ENCODE assay signal across 25 cellular contexts in genomic region chr13:22210134-22210930, GRCh38.
"Had no signal": no experiment of that assay in that cellular context is flagged by ENCODE, and none has a peak within 500 bp of the region (broad histone marks: within the 10 kb centered on the region; RNA-seq: fewer than 3 reads in every experiment).

No MANE protein-coding gene starts in this region.

- H3K27me3 ChIP-seq: sigmoid colon, transverse colon, uterus had no signal

- H3K4me3 ChIP-seq: sigmoid colon, smooth muscle cell, transverse colon, uterus had no signal

- H3K9ac ChIP-seq: parathyroid adenoma had no signal

- H3K4me2 ChIP-seq: smooth muscle cell had no signal

- H3K79me2 ChIP-seq: parathyroid adenoma had no signal

- H3K36me3 ChIP-seq: sigmoid colon, transverse colon, uterus, WERI-Rb-1 had no signal

- ATAC-seq: activated CD8-positive, alpha-beta T cell treated with anti-CD3 and anti-CD28 coated beads, Interleukin-2, amount 10 ng/mL, durations not matched to agents 7 days and 5 days; activated naive CD4-positive, alpha-beta T cell treated with anti-CD3 and anti-CD28 coated beads, Interleukin-2, amount 50 U/mL, for 72 hours; esophagus mucosa; left lobe of liver; natural killer cell treated with Interleukin-12 subunit alpha and Interleukin-12 subunit beta and Interleukin-15 and Interleukin-18, amount 100 ng/mL, for 72 hours; stimulated activated memory B cell treated with anti-CD40 and anti-IgM and Interleukin-4, amounts not matched to agents 10 μg/mL and 1 μg/mL and 100 μg/mL, for 72 hours; T-cell had no signal

- FAIRE-seq: endothelial cell of umbilical vein had no signal

- H3K27ac ChIP-seq: parathyroid adenoma, sigmoid colon, transverse colon, uterus, WERI-Rb-1 had no signal

- H2AFZ ChIP-seq: parathyroid adenoma had no signal

- DNase-seq: activated CD4-positive, alpha-beta T cell treated with anti-CD3 and anti-CD28 coated beads for 1 hour; activated CD4-positive, alpha-beta T cell treated with anti-CD3 and anti-CD28 coated beads, Interleukin-2, amount 50 U/mL, for 1 hour; activated CD8-positive, alpha-beta T cell treated with anti-CD3 and anti-CD28 coated beads, Interleukin-2, amount 10 ng/mL, durations not matched to agents 7 days and 5 days; activated gamma-delta T cell treated with Interleukin-2 at 50 U/mL for 16 hours; activated T-cell treated with anti-CD3 and anti-CD28 coated beads, Interleukin-2, amount 50 U/mL, for 1 hour; aorta; caudate nucleus; effector CD8-positive, alpha-beta T cell; foreskin melanocyte; glutamatergic neuron; nucleus accumbens; sigmoid colon; stimulated activated CD4-positive, alpha-beta T cell treated with anti-CD3 and anti-CD28 coated beads, Interleukin-15, amount 100 ng/mL, for 24 hours; T-cell; transverse colon; uterus; WERI-Rb-1 had no signal

- H3K4me1 ChIP-seq: parathyroid adenoma, sigmoid colon, transverse colon, uterus had no signal

- H3K9me3 ChIP-seq: sigmoid colon, transverse colon, uterus had no signal
